ENCODE assay signal across 27 cellular contexts in genomic region chr4:72494156-72494555, GRCh38.
"Had no signal": no experiment of that assay in that cellular context is flagged by ENCODE, and none has a peak within 500 bp of the region (broad histone marks: within the 10 kb centered on the region; RNA-seq: fewer than 3 reads in every experiment).

No MANE protein-coding gene starts in this region.

- H3K4me1 ChIP-seq: stomach, suprapubic skin, testis, thyroid gland, tibial artery, tibial nerve, transverse colon, upper lobe of left lung, upper lobe of right lung, uterus, vagina had no signal

- H3K27ac ChIP-seq: stomach, suprapubic skin, testis, thoracic aorta, thyroid gland, tibial artery, tibial nerve, transverse colon, upper lobe of left lung, upper lobe of right lung, uterus, vagina had no signal

- H3K4me3 ChIP-seq: stomach, suprapubic skin, testis, thoracic aorta, thyroid gland, tibial artery, tibial nerve, transverse colon, upper lobe of left lung, upper lobe of right lung, uterus, vagina had no signal

- H3K9me3 ChIP-seq: testis, thyroid gland, transverse colon, upper lobe of left lung, upper lobe of right lung, uterus, vagina had no signal

- H3K36me3 ChIP-seq: stomach, suprapubic skin, thoracic aorta, thyroid gland, tibial artery, tibial nerve, transverse colon, upper lobe of left lung, upper lobe of right lung, uterus, vagina had no signal

- H3K27me3 ChIP-seq: stomach, suprapubic skin, testis, thyroid gland, tibial artery, tibial nerve, transverse colon, upper lobe of left lung, upper lobe of right lung, uterus, vagina had no signal

- ATAC-seq: stimulated activated effector memory CD8-positive, alpha-beta T cell treated with anti-CD3 and anti-CD28 coated beads, Interleukin-12 subunit alpha, Interleukin-12 subunit beta, amount 100 ng/mL, for 72 hours; stimulated activated memory B cell treated with anti-CD40 and anti-IgM and Interleukin-4, amounts not matched to agents 10 μg/mL and 1 μg/mL and 100 μg/mL, for 72 hours; stimulated activated naive B cell treated with anti-CD40 and anti-IgM and Interleukin-4, amounts not matched to agents 10 μg/mL and 1 μg/mL and 100 μg/mL, for 72 hours; stimulated activated naive CD8-positive, alpha-beta T cell treated with anti-CD3 and anti-CD28 coated beads, Interleukin-15, amount 100 ng/mL, for 72 hours; stimulated activated naive CD8-positive, alpha-beta T cell treated with anti-CD3 and anti-CD28 coated beads, Interleukin-15, Interleukin-2, amounts not matched to agents 100 U/mL and 50 U/mL, for 24 hours; upper lobe of right lung had no signal

- DNase-seq: stimulated activated CD4-positive, alpha-beta T cell treated with anti-CD3 and anti-CD28 coated beads, Interleukin-2, amount 100 ng/mL, for 48 hours; stimulated activated CD4-positive, alpha-beta T cell treated with anti-CD3 and anti-CD28 coated beads, Interleukin-4, amount 100 ng/mL, for 1 hour; stimulated activated CD4-positive, alpha-beta T cell treated with anti-CD3 and anti-CD28 coated beads, Interleukin-4, amount 100 ng/mL, for 24 hours; stimulated activated CD4-positive, alpha-beta T cell treated with anti-CD3 and anti-CD28 coated beads, Interleukin-4, amount 100 ng/mL, for 4 hours; stimulated activated CD8-positive, alpha-beta memory T cell treated with anti-CD3 and anti-CD28 coated beads, Interleukin-4, amount 100 ng/mL, for 48 hours; stimulated activated naive B cell treated with anti-CD40 and anti-IgM and Interleukin-4, amounts not matched to agents 10 μg/mL and 1 μg/mL and 100 μg/mL, for 72 hours; stimulated activated naive CD4-positive, alpha-beta T cell; stimulated activated naive CD4-positive, alpha-beta T cell treated with Interleukin-2 at 50 U/mL for 16 hours; stimulated activated naive CD8-positive, alpha-beta T cell treated with anti-CD3 and anti-CD28 coated beads, Interleukin-15, amount 100 ng/mL, for 72 hours; stimulated activated naive CD8-positive, alpha-beta T cell treated with anti-CD3 and anti-CD28 coated beads, Interleukin-15, Interleukin-2, amounts not matched to agents 100 U/mL and 50 U/mL, for 24 hours; stomach; substantia nigra; testis; thyroid gland; tibial artery; transverse colon; trophoblast cell; upper lobe of left lung; upper lobe of right lung; uterus had no signal

- FAIRE-seq: urothelium cell line had no signal
